In the genomic region with DNA sequence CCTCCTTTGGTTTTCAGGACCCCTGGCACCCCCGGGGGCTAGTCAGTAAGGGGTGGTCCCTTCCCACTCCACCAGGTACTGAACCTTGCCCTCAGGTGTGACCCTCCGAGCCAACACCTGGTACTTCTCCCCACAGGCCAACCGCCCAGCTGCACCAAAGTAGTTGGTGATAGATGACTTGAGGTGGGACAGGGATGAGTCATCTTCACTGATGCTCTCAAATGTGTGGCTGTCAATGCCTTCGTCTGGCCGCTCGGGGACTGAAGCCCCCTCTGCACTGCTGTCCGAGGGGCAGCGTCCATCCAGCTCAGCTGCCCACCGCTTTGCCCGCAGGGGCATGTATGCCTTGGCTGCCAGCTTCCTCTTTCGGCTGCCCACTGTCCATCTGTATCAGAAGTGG, we compare ENCODE assay signal across 1 cellular context.
TF ChIP-seq lines count a peak whose summit lies in the region.

No MANE protein-coding gene starts in this region.

TF ChIP-seq in K562, 482 proteins besides CTCF, POLR2A, EP300 and RAD21 (continued from another document):
- TF ChIP-seq, protein P1, sequence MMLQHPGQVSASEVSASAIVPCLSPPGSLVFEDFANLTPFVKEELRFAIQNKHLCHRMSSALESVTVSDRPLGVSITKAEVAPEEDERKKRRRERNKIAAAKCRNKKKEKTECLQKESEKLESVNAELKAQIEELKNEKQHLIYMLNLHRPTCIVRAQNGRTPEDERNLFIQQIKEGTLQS (IDR thresholded peaks at IDR 0.05): peak; percentile 74
- TF ChIP-seq, protein P1 (CRISPR knock-in tag; conservative IDR thresholded peaks at IDR 0.05): no peak
- TF ChIP-seq ZNF347 (CRISPR knock-in tag; IDR thresholded peaks at IDR 0.05; ENCODE audit: low read depth) (no peak), CTBP1 (IDR thresholded peaks at IDR 0.05; ENCODE audit: borderline replicate concordance) (0 out of 2 replicates have a peak, but pooled peaks have one; percentile 12), RBFOX2 (IDR thresholded peaks at IDR 0.05; ENCODE audit: low read depth, low read length) (0 out of 2 replicates have a peak, but pooled peaks have one; percentile 28), ID3 (CRISPR knock-in tag; IDR thresholded peaks at IDR 0.05) (no peak), ID3 (tag; IDR thresholded peaks at IDR 0.05) (0 out of 2 replicates have a peak, but pooled peaks have one; percentile 50)
